In the genomic region with DNA sequence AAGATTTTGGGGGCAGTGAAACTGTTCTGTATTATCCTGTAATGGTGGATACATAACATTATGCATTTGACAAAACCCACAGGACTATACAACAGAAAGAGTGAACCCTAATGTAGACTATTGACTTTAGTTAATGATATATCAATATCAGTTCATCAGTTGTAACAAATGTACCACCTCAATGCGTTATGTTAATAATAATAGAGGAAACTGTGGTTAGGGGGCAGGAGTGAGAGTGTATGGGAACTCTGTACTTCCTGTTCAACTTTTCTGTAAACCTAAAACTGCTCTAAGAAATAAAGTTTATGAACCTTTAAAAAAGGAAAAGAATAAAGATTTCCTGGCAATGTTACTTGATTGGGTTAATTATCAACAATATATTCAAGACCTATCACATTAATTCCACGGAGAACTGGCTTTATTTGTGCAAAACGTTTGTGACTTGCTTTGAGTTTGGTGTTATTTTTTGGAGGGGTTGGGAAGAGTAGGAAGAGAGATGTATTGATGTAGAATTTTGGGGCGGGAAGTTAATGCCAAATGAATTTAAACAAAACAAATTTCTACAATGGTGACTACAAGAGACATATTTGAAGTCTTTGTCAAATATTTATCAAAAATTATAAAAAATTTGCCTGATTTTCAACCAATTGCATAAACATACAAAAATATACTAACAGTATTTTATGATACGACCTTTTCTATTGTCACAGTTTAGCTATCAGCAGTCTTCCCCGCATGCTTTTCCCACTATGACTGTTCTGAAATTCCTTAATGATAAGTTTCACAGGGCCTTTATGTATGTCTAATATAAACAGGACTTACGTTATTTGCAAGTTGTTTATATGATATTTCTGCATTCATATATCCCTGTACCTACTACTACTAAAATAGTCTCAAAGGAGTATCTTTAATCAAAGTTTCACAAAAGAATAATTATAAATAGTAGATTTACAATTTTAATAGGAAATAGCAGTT, we compare ENCODE assay signal across 8 cellular contexts. TPM values are rescaled to one million over a fixed set of nuclear protein-coding genes. Genes with fewer than 3 reads are reported as not detected.
DNase-seq lines count a peak whose midpoint lies in the region; ATAC-seq, FAIRE-seq and TF ChIP-seq lines count a peak whose summit lies in the region.

No MANE protein-coding gene starts in this region.

- peak overlapping the region; percentile 54 for H2AFZ ChIP-seq in K562 (ENCODE audit: low read depth, low read length)
- H2AFZ ChIP-seq in neuron (ENCODE audit: low read depth, low read length) = no peak overlapping the region

- intact Hi-C loops in K562 (cut with micrococcal nuclease) = loop anchor here (5.0 kb wide), 2 partner anchors 45 to 180 kb away; partner anchors contain the start of genes CLHC1 and RPS27A

- TF ChIP-seq CTCF in K562 (IDR thresholded peaks at IDR 0.05 in 2 of 3, conservative IDR thresholded peaks at IDR 0.05 in 1 of 3; ENCODE audit: insufficient read depth in 2 of 3, low read depth in 1 of 3, low read length in 3 of 3) = no peak; a peak in 1 of 6 replicates

- H3K79me2 ChIP-seq in K562 (ENCODE audit: control insufficient read depth, insufficient read depth, low read length) = peaks cover 57% of the 10 kb centered on the region

- H3K36me3 ChIP-seq in KOPT-K1 (ENCODE audit: insufficient read depth, low read length) (no peaks in the 10 kb centered on the region), K562 (ENCODE audit: control insufficient read depth, insufficient read depth, low read length) (peaks cover 6% of the 10 kb centered on the region), neuron (ENCODE audit: insufficient read depth, low read length) (no peaks in the 10 kb centered on the region)

- H4K20me1 ChIP-seq in K562 (replicated peaks; ENCODE audit: control insufficient read depth, insufficient read depth, low read length) = peaks cover 17% of the 10 kb centered on the region; the same call in 1 of the 2 replicates

- H3K4me1 ChIP-seq in K562 (replicated peaks in 1 of 2; ENCODE audit: control insufficient read depth in 2 of 2, insufficient read depth in 2 of 2, low read length in 2 of 2) = peaks cover 11 to 12% of the 10 kb centered on the region in 2 experiments; a peak in 4 of 5 replicates
- H3K4me1 ChIP-seq in neuron (ENCODE audit: insufficient read depth, low read length) = peaks cover 25% of the 10 kb centered on the region

- H3K9me3 ChIP-seq in KOPT-K1 (ENCODE audit: insufficient read depth, low read length, poor library complexity, severe bottlenecking) (no peaks in the 10 kb centered on the region), K562 (replicated peaks; ENCODE audit: control insufficient read depth, insufficient read depth, low read depth, low read length) (no peaks in the 10 kb centered on the region), neuron (ENCODE audit: low read length) (no peaks in the 10 kb centered on the region)

- in situ Hi-C loops in K562 (cut with MboI) = no loop called here

- TF ChIP-seq POLR2A in K562 (conservative IDR thresholded peaks at IDR 0.05) = no peak

- 4% methylated on average over 7 of the region's 7 CpGs for WGBS in K562 (ENCODE audit: insufficient coverage, low coverage, missing lambda C conversion rate)

- POLR2A ChIA-PET in K562 (lab: Yijun Ruan, JAX) = interaction anchor here (0.6 to 4.0 kb wide), 3 partner anchors 15 to 66 kb away, joined by 3 to 23 read pairs (median 3); no protein-coding TSS in a partner anchor

- H3K27me3 ChIP-seq in K562 (ENCODE audit: control insufficient read depth in 2 of 2, insufficient read depth in 2 of 2, low read length in 2 of 2) = no peaks in the 10 kb centered on the region
- H3K27me3 ChIP-seq in neuron (ENCODE audit: insufficient read depth, low read length) = no peaks in the 10 kb centered on the region

- H3K4me3 ChIP-seq in K562 (peak overlapping the region; percentile 89), neuron (ENCODE audit: low read length) (peak overlapping the region; percentile 93)

- no peak for TF ChIP-seq RAD21 in K562 (CRISPR knock-in tag; conservative IDR thresholded peaks at IDR 0.05 in 1 of 2, IDR thresholded peaks at IDR 0.05 in 1 of 2)

- no peaks in the 10 kb centered on the region for H3K9me1 ChIP-seq in K562 (ENCODE audit: control insufficient read depth, insufficient read depth, low read length)

- peak overlapping the region in 1 of 2 experiments; percentile 93; a peak in 2 of 4 replicates for H3K9ac ChIP-seq in K562 (ENCODE audit: insufficient read depth in 1 of 2, low read depth in 2 of 2, low read length in 2 of 2)

- DNase-seq in ELR (ENCODE audit: low read depth) (peak; percentile 79), K562 (ENCODE audit: extremely low read depth in 1 of 4, low spot score in 3 of 4) (no peak), NCI-H1436 (lab: John Stamatoyannopoulos, UW) (no peak), Ammon's horn (ENCODE audit: low spot score) (no peak)

- FAIRE-seq in K562 (lab: Jason Lieb, UNC) = no peak

- no peak for ATAC-seq in K562
- ATAC-seq in esophagus mucosa = no peak
- no peak for ATAC-seq in GM19023 (IDR thresholded peaks at IDR 0.05; ENCODE audit: unreplicated experiment)

- BruUV-seq in K562 (replicated peaks; lab: Mats Ljungman, UMichigan) = no TSS peak

- peak overlapping the region; percentile 96 for H3K27ac ChIP-seq in KOPT-K1 (ENCODE audit: low read depth, low read length, poor library complexity, severe bottlenecking)
- peak overlapping the region; percentile 96 for H3K27ac ChIP-seq in K562 (ENCODE audit: extremely low read depth, low read depth, low read length)

- H3K4me2 ChIP-seq in K562 (ENCODE audit: insufficient read depth, low read length) = peak overlapping the region; percentile 74

- CTCF ChIA-PET in K562 (lab: Yijun Ruan, JAX; ENCODE audit: low intra/inter-chr PET ratio) = interaction anchor here (0.6 kb wide), 1 partner anchor 15 kb away, joined by 6 read pairs; no protein-coding TSS in a partner anchor

- no peak; the same call in 1 of the 2 replicates for TF ChIP-seq EP300 in K562 (IDR thresholded peaks at IDR 0.05; ENCODE audit: low read length)

TF ChIP-seq in K562, 482 proteins besides CTCF, POLR2A, EP300 and RAD21 (continues in another document):
- TF ChIP-seq ZNF398 (CRISPR knock-in tag; IDR thresholded peaks at IDR 0.05) (no peak), MAZ (CRISPR knock-in tag; conservative IDR thresholded peaks at IDR 0.05 in 1 of 2, IDR thresholded peaks at IDR 0.05 in 1 of 2) (no peak), ELF1 (tag; IDR thresholded peaks at IDR 0.05) (0 out of 2 replicates have a peak, but pooled peaks have one; percentile 21), NFIX (CRISPR knock-in tag; IDR thresholded peaks at IDR 0.05; ENCODE audit: low read depth) (no peak), SMARCE1 (IDR thresholded peaks at IDR 0.05) (peak; percentile 11; the same call in 1 of the 2 replicates), TRIM28 (IDR thresholded peaks at IDR 0.05) (no peak), THRB (CRISPR knock-in tag; conservative IDR thresholded peaks at IDR 0.05) (no peak), YBX1 (IDR thresholded peaks at IDR 0.05) (no peak), SMARCC2 (IDR thresholded peaks at IDR 0.05; ENCODE audit: low read depth) (no peak)

RNA-seq across cellular contexts. Expression of gene RTN4, which starts 2.1 kb away (rescaled TPM):
- 172 and 408 TPM in 2 replicates for total RNA-seq in K562 (2011; cell fraction: chromatin; rRNA removed; ENCODE audit: low replicate concordance)
- 188 and 224 TPM in 2 replicates for total RNA-seq in K562 (2011; cell fraction: nucleolus; rRNA removed)
- 397 and 411 TPM in 2 replicates for total RNA-seq in K562 (2011; cell fraction: nucleoplasm; rRNA removed)
- total RNA-seq in K562 (2014; rRNA removed) (96.7 and 123 TPM in 2 replicates), K562 (2014; rRNA removed; fragmentation: Illumina TruSeq; extraction: Trizol) (116 and 139 TPM in 2 replicates), K562 (2015; rRNA removed; fragmentation: Illumina TruSeq; extraction: Trizol) (67.3 and 73.0 TPM in 2 replicates), K562 (2021) (228 and 238 TPM in 2 replicates), esophagus mucosa (137 TPM)
- polyA plus RNA-seq in K562 (2011; rRNA removed) (144 and 147 TPM in 2 replicates), K562 (2014; fragmentation: Illumina TruSeq; extraction: Trizol) (217 and 248 TPM in 2 replicates), K562 (2014; fragmentation: Nextera tagmentation; extraction: Ambion mirVana) (10 to 100 TPM; 75.8 to 90.3 TPM), K562 (2014; rRNA removed) (141 and 151 TPM in 2 replicates)
- polyA plus RNA-seq in K562 (2011; cell fraction: cytosol; rRNA removed) = 58.0 and 129 TPM in 2 replicates
- polyA plus RNA-seq in K562 (2011; cell fraction: nucleus; rRNA removed) = 49.3 and 111 TPM in 2 replicates
- 173 and 413 TPM in 2 replicates for polyA plus RNA-seq in K562 (2012)
- 151 and 172 TPM in 2 replicates for polyA minus RNA-seq in K562 (2011; rRNA and poly(A)+ RNA removed)
- 70.4 and 76.7 TPM in 2 replicates for polyA minus RNA-seq in K562 (2011; cell fraction: cytosol; rRNA and poly(A)+ RNA removed)
- 45.9 and 84.7 TPM in 2 replicates for polyA minus RNA-seq in K562 (2011; cell fraction: nucleus; rRNA and poly(A)+ RNA removed)
